ENCODE assay signal across 8 cellular contexts in the genomic region with DNA sequence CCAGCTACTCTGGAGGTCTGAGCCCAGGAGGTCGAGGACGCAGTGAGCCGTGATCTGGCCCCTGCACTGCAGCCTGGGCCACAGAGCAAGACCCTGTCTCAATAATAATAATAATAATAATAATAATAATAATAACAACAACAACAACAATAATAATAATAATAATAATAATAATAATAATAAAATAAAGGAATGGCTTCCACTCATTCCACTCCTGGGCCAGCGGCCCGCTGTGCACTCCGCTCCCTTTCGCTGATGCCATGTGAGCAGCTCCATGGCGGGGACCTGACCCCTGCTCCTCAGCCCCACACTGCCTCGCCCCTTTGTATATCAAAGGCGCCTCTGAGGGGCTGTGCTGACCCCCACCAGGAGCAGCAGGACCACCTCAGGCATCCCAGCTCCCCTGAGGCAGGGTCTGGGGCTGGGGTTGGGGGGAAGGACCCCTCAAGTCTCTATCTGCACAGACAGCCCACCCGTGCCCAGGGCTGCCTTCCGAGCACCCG. TPM values are rescaled to one million over a fixed set of nuclear protein-coding genes. Genes with fewer than 3 reads are reported as not detected.
DNase-seq lines count a peak whose midpoint lies in the region; ATAC-seq and TF ChIP-seq lines count a peak whose summit lies in the region.

No MANE protein-coding gene starts in this region.

- TF ChIP-seq EP300 in gastroesophageal sphincter (IDR thresholded peaks at IDR 0.05), result no peak

- H3K4me1 ChIP-seq in gastroesophageal sphincter, result peaks cover 0 to 95% (median 32%) of the 10 kb centered on the region in 3 donors
- H3K4me1 ChIP-seq in skeletal muscle satellite cell (ENCODE audit: control insufficient read depth, insufficient read depth, low read length), result peaks cover 10% of the 10 kb centered on the region

- CTCF ChIA-PET in RWPE1 (lab: Yijun Ruan, JAX), result interaction anchor here (0.5 to 3.0 kb wide), 38 partner anchors 8 to 181 kb away, joined by 3 to 71 read pairs (median 6); a partner anchor contains a TSS

- DNase-seq in GM12865 (ENCODE audit: low read depth), result no peak
- no peak for DNase-seq in RWPE1 (ENCODE audit: low spot score)
- DNase-seq in SKM-1 treated with dmso at 0.1 percent for 144 hours (lab: John Stamatoyannopoulos, UW; ENCODE audit: unreplicated experiment), result no peak
- DNase-seq in DMS79 (lab: John Stamatoyannopoulos, UW), result no peak

- H3K4me2 ChIP-seq in skeletal muscle satellite cell (ENCODE audit: low read length), result peak overlapping the region; percentile 93

- H3K27me3 ChIP-seq in gastroesophageal sphincter (no peaks in the 10 kb centered on the region), skeletal muscle satellite cell (ENCODE audit: control insufficient read depth, insufficient read depth, low read length) (no peaks in the 10 kb centered on the region)

- POLR2A ChIA-PET in RWPE1 (lab: Yijun Ruan, JAX; ENCODE audit: low non-redundant PET), result interaction anchor here (1.0 kb wide), 1 partner anchor 113 kb away, joined by 3 read pairs; a partner anchor contains a TSS

- no peak for ATAC-seq in gastroesophageal sphincter
- ATAC-seq in HG03342 (IDR thresholded peaks at IDR 0.05; ENCODE audit: unreplicated experiment), result no peak
- no peak for ATAC-seq in HG02970 (IDR thresholded peaks at IDR 0.05; ENCODE audit: low FRiP score, unreplicated experiment)

- H3K4me3 ChIP-seq in GM12865 (ENCODE audit: low read depth, low read length) (peak overlapping the region; percentile 51), gastroesophageal sphincter (peak overlapping the region in 1 of 2 donors; percentile 52), skeletal muscle satellite cell (ENCODE audit: low read length) (no peak overlapping the region)

- WGBS in gastroesophageal sphincter (ENCODE audit: low coverage in 1 of 2), 2 donors, result 95% methylated on average over 6 to 8 of the region's 13 CpGs

- H3K9ac ChIP-seq in skeletal muscle satellite cell (ENCODE audit: low read depth, low read length), result no peak overlapping the region

- TF ChIP-seq CTCF in GM12865 (IDR thresholded peaks at IDR 0.05; ENCODE audit: insufficient read depth, low read depth, low read length, missing control alignments) (no peak), RWPE1 (conservative IDR thresholded peaks at IDR 0.05; ENCODE audit: low read depth) (no peak), gastroesophageal sphincter (IDR thresholded peaks at IDR 0.05) (no peak)

- no peak for TF ChIP-seq POLR2A in gastroesophageal sphincter (IDR thresholded peaks at IDR 0.05)

- no peaks in the 10 kb centered on the region for H3K9me3 ChIP-seq in gastroesophageal sphincter
- no peaks in the 10 kb centered on the region for H3K9me3 ChIP-seq in skeletal muscle satellite cell (replicated peaks; ENCODE audit: low read length)

- H3K36me3 ChIP-seq in gastroesophageal sphincter (no peaks in the 10 kb centered on the region), skeletal muscle satellite cell (ENCODE audit: insufficient read depth, low read length) (no peaks in the 10 kb centered on the region)

- H3K27ac ChIP-seq in RWPE1 (peak overlapping the region; percentile 94), gastroesophageal sphincter (peak overlapping the region in 3 of 4 donors; percentile 46 to 73 (median 63))

RNA-seq across cellular contexts. Expression of a gene that starts 20.0 kb away (rescaled TPM):
- 10 to 100 TPM; 11.3 to 18.0 (median 15.6) TPM for total RNA-seq in gastroesophageal sphincter
- under 0.01 and 1.3 TPM in 2 replicates for total RNA-seq in skeletal muscle satellite cell (2012; rRNA removed)

RNA-seq across cellular contexts. Expression of a gene that starts 22.6 kb away (rescaled TPM):
- 10 to 100 TPM; 44.8 to 53.0 (median 49.8) TPM for total RNA-seq in gastroesophageal sphincter
- total RNA-seq in skeletal muscle satellite cell (2012; rRNA removed), result 15.0 and 18.1 TPM in 2 replicates
